In the genomic region with DNA sequence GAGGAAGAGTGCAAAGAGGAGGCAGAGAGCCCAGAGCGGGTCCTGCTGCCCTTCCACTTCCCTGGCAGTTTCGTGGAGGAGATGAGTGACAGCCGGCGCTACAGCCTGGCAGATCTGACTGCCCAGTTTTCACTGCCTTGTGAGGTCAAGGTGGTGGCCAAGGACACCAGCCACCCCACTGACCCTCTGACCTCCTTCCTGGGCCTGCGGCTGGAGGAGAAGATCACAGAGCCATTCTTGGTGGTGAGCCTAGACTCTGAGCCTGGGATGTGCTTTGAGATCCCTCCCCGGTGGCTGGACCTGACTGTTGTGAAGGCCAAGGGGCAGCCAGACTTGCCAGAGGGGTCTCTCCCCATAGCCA, we compare ENCODE assay signal across 29 cellular contexts. TPM values are rescaled to one million over a fixed set of nuclear protein-coding genes. Genes with fewer than 3 reads are reported as not detected.
DNase-seq lines count a peak whose midpoint lies in the region; ATAC-seq, FAIRE-seq and TF ChIP-seq lines count a peak whose summit lies in the region.
"Had no signal": no experiment of that assay in that cellular context is flagged by ENCODE, and none has a peak within 500 bp of the region (broad histone marks: within the 10 kb centered on the region; RNA-seq: fewer than 3 reads in every experiment).

No MANE protein-coding gene starts in this region.

- no TSS peak for BruUV-seq in HepG2 (replicated peaks; lab: Mats Ljungman, UMichigan)

- TF ChIP-seq EP300 in HepG2 (IDR thresholded peaks at IDR 0.05; ENCODE audit: low read depth in 2 of 2, low read length in 2 of 2) (no peak), HepG2 (CRISPR knock-in tag; IDR thresholded peaks at IDR 0.05; ENCODE audit: borderline replicate concordance) (no peak)

- TF ChIP-seq CTCF in HepG2 (CRISPR knock-in tag; IDR thresholded peaks at IDR 0.05) (no peak), right lobe of liver (IDR thresholded peaks at IDR 0.05) (no peak), natural killer cell (IDR thresholded peaks at IDR 0.05) (no peak), GM10266 (IDR thresholded peaks at IDR 0.05; ENCODE audit: control insufficient read depth, insufficient read depth, low read depth, missing control alignments) (no peak)

- no peak overlapping the region for H2AFZ ChIP-seq in HepG2 (ENCODE audit: low read length)
- H2AFZ ChIP-seq: hepatocyte had no signal

- H3K4me3 Mint-ChIP-seq in activated T-helper 17 cell treated with anti-CD3 and anti-CD28 coated beads, Interleukin-2, amount 50 U/mL, for 72 hours: no peak overlapping the region
- H3K4me3 Mint-ChIP-seq in natural killer cell: no peak overlapping the region
- H3K4me3 Mint-ChIP-seq: activated CD4-positive, alpha-beta T cell treated with anti-CD3 and anti-CD28 coated beads, Interleukin-2, amount 10 ng/mL, durations not matched to agents 7 days and 5 days; activated naive CD8-positive, alpha-beta T cell had no signal

- H3K4me1 ChIP-seq in HepG2 (ENCODE audit: insufficient read depth, low read length) (peaks cover 11% of the 10 kb centered on the region), right lobe of liver (no peaks in the 10 kb centered on the region)
- H3K4me1 ChIP-seq: pancreas had no signal

- no peak overlapping the region for H3K9ac ChIP-seq in HepG2 (ENCODE audit: insufficient read depth, low read depth, low read length)

- H3K79me2 ChIP-seq in HepG2 (ENCODE audit: insufficient read depth, low read length): no peaks in the 10 kb centered on the region
- H3K79me2 ChIP-seq: hepatocyte had no signal

- FAIRE-seq in HepG2 (lab: Jason Lieb, UNC) (no peak), frontal cortex (lab: Jason Lieb, UNC) (no peak)
- FAIRE-seq: bronchial epithelial cell, endothelial cell of umbilical vein, G401.6, pancreas had no signal

- DNase-seq in HepG2 (ENCODE audit: low spot score): no peak
- no peak for DNase-seq in right lobe of liver
- no peak for DNase-seq in natural killer cell
- no peak for DNase-seq in frontal cortex (ENCODE audit: low spot score in 2 of 2)
- no peak for DNase-seq in GM10266 (ENCODE audit: extremely low spot score)
- DNase-seq: activated CD4-positive, alpha-beta T cell treated with anti-CD3 and anti-CD28 coated beads, Interleukin-2, amount 10 ng/mL, durations not matched to agents 7 days and 5 days; activated T-cell treated with anti-CD3 and anti-CD28 coated beads, Interleukin-2, amount 50 U/mL, for 48 hours; aorta; Calu3; DMS79; NCI-H1048; NCI-H1694 treated with DMSO at 0.1 percent for 48 hours; NCI-H446 treated with DMSO at 0.1 percent for 48 hours; retina; SW 1271; T1000; thyroid gland had no signal

- H3K4me3 ChIP-seq in HepG2 (replicated peaks in 1 of 3; ENCODE audit: insufficient read depth in 1 of 3, low read depth in 2 of 3, low read length in 3 of 3) (no peak overlapping the region), right lobe of liver (no peak overlapping the region)
- H3K4me3 ChIP-seq: hepatocyte, lung, pancreas, skin epidermis, thyroid gland had no signal

- H3K4me1 Mint-ChIP-seq in activated T-helper 17 cell treated with anti-CD3 and anti-CD28 coated beads, Interleukin-2, amount 50 U/mL, for 72 hours: peaks cover 35% of the 10 kb centered on the region
- H3K4me1 Mint-ChIP-seq in natural killer cell: peaks cover 64 to 77% of the 10 kb centered on the region in 2 donors

- POLR2A ChIA-PET in HepG2 (lab: Yijun Ruan, JAX): no interaction called here

- H3K36me3 ChIP-seq in HepG2 (replicated peaks in 1 of 2; ENCODE audit: control insufficient read depth in 1 of 2, insufficient read depth in 2 of 2, low read length in 2 of 2): peaks cover 0 to 2% of the 10 kb centered on the region in 2 experiments; a peak in 1 of 5 replicates
- H3K36me3 ChIP-seq in right lobe of liver: peaks cover 0 to 12% (median 0%) of the 10 kb centered on the region in 4 donors
- H3K36me3 ChIP-seq: pancreas, thyroid gland had no signal

- peaks cover 94% of the 10 kb centered on the region for H3K36me3 Mint-ChIP-seq in activated T-helper 17 cell treated with anti-CD3 and anti-CD28 coated beads, Interleukin-2, amount 50 U/mL, for 72 hours (ENCODE audit: low read depth)
- H3K36me3 Mint-ChIP-seq in natural killer cell: peaks cover 26% of the 10 kb centered on the region

- intact Hi-C loops in HepG2 (cut with micrococcal nuclease; ENCODE audit: unreplicated experiment): no loop called here
- intact Hi-C loops in right lobe of liver (cut with DNase I): no loop called here
- intact Hi-C loops in natural killer cell (cut with micrococcal nuclease): no loop called here

- H4K20me1 ChIP-seq in HepG2 (ENCODE audit: insufficient read depth, low read length): no peaks in the 10 kb centered on the region

- in situ Hi-C loops in HepG2 (cut with HindIII; ENCODE audit: extremely low pct_ligation_motif_present, low pct_unique_long_range_greater_than_20kb): no loop called here

- TF ChIP-seq POLR2A in HepG2 (IDR thresholded peaks at IDR 0.05; ENCODE audit: insufficient read depth in 1 of 2, low read depth in 2 of 2, low read length in 2 of 2) (no peak), right lobe of liver (IDR thresholded peaks at IDR 0.05) (no peak)

- H3K9me3 ChIP-seq in HepG2 (ENCODE audit: low read length) (no peaks in the 10 kb centered on the region), right lobe of liver (no peaks in the 10 kb centered on the region)
- H3K9me3 ChIP-seq: pancreas, thyroid gland had no signal

- ATAC-seq in HepG2 (no peak), right lobe of liver (no peak), natural killer cell (no peak), HG03457 (IDR thresholded peaks at IDR 0.05; ENCODE audit: unreplicated experiment) (no peak)
- no peak for ATAC-seq in activated T-helper 17 cell treated with anti-CD3 and anti-CD28 coated beads, Interleukin-2, amount 50 U/mL, for 72 hours (replicated peaks)
- ATAC-seq: pancreas had no signal

- H3K27me3 Mint-ChIP-seq in activated T-helper 17 cell treated with anti-CD3 and anti-CD28 coated beads, Interleukin-2, amount 50 U/mL, for 72 hours: no peaks in the 10 kb centered on the region
- H3K27me3 Mint-ChIP-seq in natural killer cell (ENCODE audit: low read depth in 2 of 2): no peaks in the 10 kb centered on the region
- H3K27me3 Mint-ChIP-seq: activated CD4-positive, alpha-beta T cell treated with anti-CD3 and anti-CD28 coated beads, Interleukin-2, amount 10 ng/mL, durations not matched to agents 7 days and 5 days; activated naive CD8-positive, alpha-beta T cell had no signal

- TF ChIP-seq RAD21 in HepG2 (CRISPR knock-in tag; IDR thresholded peaks at IDR 0.05): no peak

- no peak overlapping the region for H3K4me2 ChIP-seq in HepG2 (ENCODE audit: low read depth, low read length)
- H3K4me2 ChIP-seq: hepatocyte had no signal

- CTCF ChIA-PET in HepG2 (lab: Yijun Ruan, JAX; ENCODE audit: low intra/inter-chr PET ratio, low total read pairs): no interaction called here

- H3K27me3 ChIP-seq in HepG2 (ENCODE audit: control insufficient read depth in 1 of 2, insufficient read depth in 2 of 2, low read length in 2 of 2): no peaks in the 10 kb centered on the region
- H3K27me3 ChIP-seq in right lobe of liver: no peaks in the 10 kb centered on the region
- H3K27me3 ChIP-seq: hepatocyte, pancreas, thyroid gland had no signal

- no peak overlapping the region for H3K27ac ChIP-seq in HepG2 (ENCODE audit: extremely low read length, insufficient read depth, low read length)
- peak overlapping the region in 1 of 3 donors; percentile 8 for H3K27ac ChIP-seq in right lobe of liver
- H3K27ac ChIP-seq: hepatocyte, pancreas had no signal

- peak overlapping the region; percentile 25 for H3K27ac Mint-ChIP-seq in activated T-helper 17 cell treated with anti-CD3 and anti-CD28 coated beads, Interleukin-2, amount 50 U/mL, for 72 hours
- peak overlapping the region; percentile 96 to 99 for H3K27ac Mint-ChIP-seq in natural killer cell
- H3K27ac Mint-ChIP-seq: activated naive CD8-positive, alpha-beta T cell had no signal

- no peaks in the 10 kb centered on the region for H3K9me3 Mint-ChIP-seq in activated T-helper 17 cell treated with anti-CD3 and anti-CD28 coated beads, Interleukin-2, amount 50 U/mL, for 72 hours
- no peaks in the 10 kb centered on the region for H3K9me3 Mint-ChIP-seq in natural killer cell
- H3K9me3 Mint-ChIP-seq: activated CD4-positive, alpha-beta T cell treated with anti-CD3 and anti-CD28 coated beads, Interleukin-2, amount 10 ng/mL, durations not matched to agents 7 days and 5 days had no signal

- WGBS in HepG2 (ENCODE audit: low lambda C conversion rate): 100% methylated on average over 2 of the region's 6 CpGs
- WGBS in right lobe of liver (ENCODE audit: insufficient coverage, low coverage, low lambda C conversion rate, missing lambda C conversion rate): no CpG with 5 or more reads among the region's 6 CpGs

RNA-seq across cellular contexts. Expression of a gene that starts 10.2 kb away (rescaled TPM):
- total RNA-seq in HepG2 (2016; rRNA removed; fragmentation: Illumina TruSeq; extraction: Trizol): 0.38 and 0.46 TPM in 2 replicates
- total RNA-seq in HepG2 (2016; cell fraction: cytosol; rRNA removed; fragmentation: Illumina TruSeq; extraction: Trizol; ENCODE audit: low read depth): not detected in 2 replicates
- 0.52 and 0.74 TPM in 2 replicates for total RNA-seq in HepG2 (2016; cell fraction: insoluble cytoplasmic fraction; rRNA removed; fragmentation: Illumina TruSeq; extraction: Trizol)
- 0.28 and 0.31 TPM in 2 replicates for total RNA-seq in HepG2 (2016; cell fraction: membrane; rRNA removed; fragmentation: Illumina TruSeq; extraction: Trizol)
- total RNA-seq in HepG2 (2016; cell fraction: nucleus; rRNA removed; fragmentation: Illumina TruSeq; extraction: Trizol): 0.25 and 0.43 TPM in 2 replicates
- 1.2 and 1.5 TPM in 2 replicates for polyA plus RNA-seq in HepG2 (2011; rRNA removed)
- 0.77 and 0.78 TPM in 2 replicates for polyA plus RNA-seq in HepG2 (2011; cell fraction: cytosol; rRNA removed)
- 1.5 and 1.7 TPM in 2 replicates for polyA plus RNA-seq in HepG2 (2011; cell fraction: nucleus; rRNA removed)
- 0.43 and 0.49 TPM in 2 replicates for polyA plus RNA-seq in HepG2 (2012)
- polyA plus RNA-seq in HepG2 (2016; cell fraction: cytosol; fragmentation: Illumina TruSeq; extraction: Trizol; ENCODE audit: low read depth): 0.17 and 0.21 TPM in 2 replicates
- 0.22 and 0.42 TPM in 2 replicates for polyA plus RNA-seq in HepG2 (2016; cell fraction: insoluble cytoplasmic fraction; fragmentation: Illumina TruSeq; extraction: Trizol; ENCODE audit: low read depth)
- polyA plus RNA-seq in HepG2 (2016; cell fraction: membrane; fragmentation: Illumina TruSeq; extraction: Trizol; ENCODE audit: low read depth): not detected in 2 replicates
- 0.95 and 2.0 TPM in 2 replicates for polyA plus RNA-seq in HepG2 (2016; cell fraction: nucleus; fragmentation: Illumina TruSeq; extraction: Trizol; ENCODE audit: insufficient read depth, low read depth)
- polyA minus RNA-seq in HepG2 (2011; rRNA and poly(A)+ RNA removed; ENCODE audit: low replicate concordance): 1.1 and 4.7 TPM in 2 replicates
- polyA minus RNA-seq in HepG2 (2011; cell fraction: cytosol; rRNA and poly(A)+ RNA removed): 0.89 and 1.1 TPM in 2 replicates
- 1.4 and 2.4 TPM in 2 replicates for polyA minus RNA-seq in HepG2 (2011; cell fraction: nucleus; rRNA and poly(A)+ RNA removed)
- 10 to 100 TPM in 1 of 6 experiments, 1 to 10 TPM in 5; 3.3 to 14.3 (median 7.6) TPM for total RNA-seq in right lobe of liver
- 10 to 100 TPM; 32.0 to 62.8 TPM for total RNA-seq in activated T-helper 17 cell treated with anti-CD3 and anti-CD28 coated beads, Interleukin-2, amount 50 U/mL, for 72 hours
- total RNA-seq in natural killer cell: 100 to 1,000 TPM; 104 to 234 (median 122) TPM
- total RNA-seq in frontal cortex: 3.7 TPM
- polyA plus RNA-seq: hepatocyte had no signal

RNA-seq across cellular contexts. Expression of a gene that starts 31.9 kb away (rescaled TPM):
- total RNA-seq in HepG2 (2016; rRNA removed; fragmentation: Illumina TruSeq; extraction: Trizol) (43.4 and 60.0 TPM in 2 replicates), right lobe of liver (10 to 100 TPM in 5 of 6 experiments, 1 to 10 TPM in 1; 10.0 to 17.6 (median 11.8) TPM), natural killer cell (10 to 100 TPM; 40.6 to 60.1 (median 50.1) TPM), frontal cortex (86.8 TPM)
- 10.3 and 13.5 TPM in 2 replicates for total RNA-seq in HepG2 (2016; cell fraction: cytosol; rRNA removed; fragmentation: Illumina TruSeq; extraction: Trizol; ENCODE audit: low read depth)
- 41.1 and 61.2 TPM in 2 replicates for total RNA-seq in HepG2 (2016; cell fraction: insoluble cytoplasmic fraction; rRNA removed; fragmentation: Illumina TruSeq; extraction: Trizol)
- total RNA-seq in HepG2 (2016; cell fraction: membrane; rRNA removed; fragmentation: Illumina TruSeq; extraction: Trizol): 19.9 and 22.1 TPM in 2 replicates
- total RNA-seq in HepG2 (2016; cell fraction: nucleus; rRNA removed; fragmentation: Illumina TruSeq; extraction: Trizol): 14.7 and 16.3 TPM in 2 replicates
- polyA plus RNA-seq in HepG2 (2011; rRNA removed): 19.0 and 21.4 TPM in 2 replicates
- 13.6 and 14.6 TPM in 2 replicates for polyA plus RNA-seq in HepG2 (2011; cell fraction: cytosol; rRNA removed)
- polyA plus RNA-seq in HepG2 (2011; cell fraction: nucleus; rRNA removed): 5.7 and 8.3 TPM in 2 replicates
- 13.4 and 17.0 TPM in 2 replicates for polyA plus RNA-seq in HepG2 (2012)
- polyA plus RNA-seq in HepG2 (2016; cell fraction: cytosol; fragmentation: Illumina TruSeq; extraction: Trizol; ENCODE audit: low read depth): 9.1 and 10.3 TPM in 2 replicates
- 54.6 and 55.8 TPM in 2 replicates for polyA plus RNA-seq in HepG2 (2016; cell fraction: insoluble cytoplasmic fraction; fragmentation: Illumina TruSeq; extraction: Trizol; ENCODE audit: low read depth)
- polyA plus RNA-seq in HepG2 (2016; cell fraction: membrane; fragmentation: Illumina TruSeq; extraction: Trizol; ENCODE audit: low read depth): 13.0 and 14.5 TPM in 2 replicates
- 20.7 and 24.5 TPM in 2 replicates for polyA plus RNA-seq in HepG2 (2016; cell fraction: nucleus; fragmentation: Illumina TruSeq; extraction: Trizol; ENCODE audit: insufficient read depth, low read depth)
- polyA minus RNA-seq in HepG2 (2011; rRNA and poly(A)+ RNA removed; ENCODE audit: low replicate concordance): 10.2 and 36.1 TPM in 2 replicates
- 7.2 and 9.5 TPM in 2 replicates for polyA minus RNA-seq in HepG2 (2011; cell fraction: cytosol; rRNA and poly(A)+ RNA removed)
- polyA minus RNA-seq in HepG2 (2011; cell fraction: nucleus; rRNA and poly(A)+ RNA removed): 2.7 and 4.2 TPM in 2 replicates
- total RNA-seq in activated T-helper 17 cell treated with anti-CD3 and anti-CD28 coated beads, Interleukin-2, amount 50 U/mL, for 72 hours: 10 to 100 TPM; 88.9 to 98.6 TPM

RNA-seq across cellular contexts. Expression of a gene that starts 51.9 kb away (rescaled TPM):
- total RNA-seq in HepG2 (2016; rRNA removed; fragmentation: Illumina TruSeq; extraction: Trizol) (62.2 and 98.1 TPM in 2 replicates), right lobe of liver (10 to 100 TPM; 12.4 to 18.6 (median 13.0) TPM), natural killer cell (10 to 100 TPM; 25.6 to 36.4 (median 28.0) TPM), frontal cortex (80.7 TPM)
- total RNA-seq in HepG2 (2016; cell fraction: cytosol; rRNA removed; fragmentation: Illumina TruSeq; extraction: Trizol; ENCODE audit: low read depth): 12.8 and 14.3 TPM in 2 replicates
- total RNA-seq in HepG2 (2016; cell fraction: insoluble cytoplasmic fraction; rRNA removed; fragmentation: Illumina TruSeq; extraction: Trizol): 62.7 and 98.4 TPM in 2 replicates
- total RNA-seq in HepG2 (2016; cell fraction: membrane; rRNA removed; fragmentation: Illumina TruSeq; extraction: Trizol): 39.3 and 40.1 TPM in 2 replicates
- total RNA-seq in HepG2 (2016; cell fraction: nucleus; rRNA removed; fragmentation: Illumina TruSeq; extraction: Trizol): 25.9 and 28.7 TPM in 2 replicates
- polyA plus RNA-seq in HepG2 (2011; rRNA removed): 35.5 and 38.3 TPM in 2 replicates
- 30.3 and 33.6 TPM in 2 replicates for polyA plus RNA-seq in HepG2 (2011; cell fraction: cytosol; rRNA removed)
- polyA plus RNA-seq in HepG2 (2011; cell fraction: nucleus; rRNA removed): 15.4 and 17.5 TPM in 2 replicates
- polyA plus RNA-seq in HepG2 (2012): 26.0 and 27.6 TPM in 2 replicates
- polyA plus RNA-seq in HepG2 (2016; cell fraction: cytosol; fragmentation: Illumina TruSeq; extraction: Trizol; ENCODE audit: low read depth): 6.0 and 6.1 TPM in 2 replicates
- 85.3 and 95.4 TPM in 2 replicates for polyA plus RNA-seq in HepG2 (2016; cell fraction: insoluble cytoplasmic fraction; fragmentation: Illumina TruSeq; extraction: Trizol; ENCODE audit: low read depth)
- polyA plus RNA-seq in HepG2 (2016; cell fraction: membrane; fragmentation: Illumina TruSeq; extraction: Trizol; ENCODE audit: low read depth): 21.0 and 21.2 TPM in 2 replicates
- polyA plus RNA-seq in HepG2 (2016; cell fraction: nucleus; fragmentation: Illumina TruSeq; extraction: Trizol; ENCODE audit: insufficient read depth, low read depth): 38.0 and 42.7 TPM in 2 replicates
- polyA minus RNA-seq in HepG2 (2011; rRNA and poly(A)+ RNA removed; ENCODE audit: low replicate concordance): 75.2 and 154 TPM in 2 replicates
- polyA minus RNA-seq in HepG2 (2011; cell fraction: cytosol; rRNA and poly(A)+ RNA removed): 25.6 and 26.0 TPM in 2 replicates
- polyA minus RNA-seq in HepG2 (2011; cell fraction: nucleus; rRNA and poly(A)+ RNA removed): 15.5 and 16.3 TPM in 2 replicates
- 10 to 100 TPM; 41.0 to 57.9 TPM for total RNA-seq in activated T-helper 17 cell treated with anti-CD3 and anti-CD28 coated beads, Interleukin-2, amount 50 U/mL, for 72 hours

RNA-seq across cellular contexts. Expression of a gene that starts 52.3 kb away (rescaled TPM):
- total RNA-seq in HepG2 (2016; rRNA removed; fragmentation: Illumina TruSeq; extraction: Trizol): 0.13 and 0.29 TPM in 2 replicates
- 0.18 TPM in 1 of 2 replicates, not detected in the other for total RNA-seq in HepG2 (2016; cell fraction: cytosol; rRNA removed; fragmentation: Illumina TruSeq; extraction: Trizol; ENCODE audit: low read depth)
- 0.16 and 0.24 TPM in 2 replicates for total RNA-seq in HepG2 (2016; cell fraction: insoluble cytoplasmic fraction; rRNA removed; fragmentation: Illumina TruSeq; extraction: Trizol)
- total RNA-seq in HepG2 (2016; cell fraction: membrane; rRNA removed; fragmentation: Illumina TruSeq; extraction: Trizol): 0.10 and 0.19 TPM in 2 replicates
- 0.25 and 0.40 TPM in 2 replicates for total RNA-seq in HepG2 (2016; cell fraction: nucleus; rRNA removed; fragmentation: Illumina TruSeq; extraction: Trizol)
- 0.95 and 1.3 TPM in 2 replicates for polyA plus RNA-seq in HepG2 (2011; rRNA removed)
- 1.0 and 2.1 TPM in 2 replicates for polyA plus RNA-seq in HepG2 (2011; cell fraction: cytosol; rRNA removed)
- polyA plus RNA-seq in HepG2 (2011; cell fraction: nucleus; rRNA removed): 0.39 and 0.57 TPM in 2 replicates
- polyA plus RNA-seq in HepG2 (2012): 0.36 and 0.51 TPM in 2 replicates
- not detected in 2 replicates for polyA plus RNA-seq in HepG2 (2016; cell fraction: cytosol; fragmentation: Illumina TruSeq; extraction: Trizol; ENCODE audit: low read depth)
- 0.28 TPM in 1 of 2 replicates, not detected in the other for polyA plus RNA-seq in HepG2 (2016; cell fraction: insoluble cytoplasmic fraction; fragmentation: Illumina TruSeq; extraction: Trizol; ENCODE audit: low read depth)
- polyA plus RNA-seq in HepG2 (2016; cell fraction: membrane; fragmentation: Illumina TruSeq; extraction: Trizol; ENCODE audit: low read depth): not detected in 2 replicates
- 1.4 TPM in 1 of 2 replicates, not detected in the other for polyA plus RNA-seq in HepG2 (2016; cell fraction: nucleus; fragmentation: Illumina TruSeq; extraction: Trizol; ENCODE audit: insufficient read depth, low read depth)
- polyA minus RNA-seq in HepG2 (2011; rRNA and poly(A)+ RNA removed; ENCODE audit: low replicate concordance): 0.84 and 9.7 TPM in 2 replicates
- not detected in 2 replicates for polyA minus RNA-seq in HepG2 (2011; cell fraction: cytosol; rRNA and poly(A)+ RNA removed)
- polyA minus RNA-seq in HepG2 (2011; cell fraction: nucleus; rRNA and poly(A)+ RNA removed): not detected in 2 replicates
- total RNA-seq in right lobe of liver: 1 to 10 TPM in 1 of 6 experiments, under 1 TPM in 3, not detected in 2; 0.14 to 1.1 (median 0.49) TPM
- under 1 TPM; 0.28 to 0.45 TPM for total RNA-seq in activated T-helper 17 cell treated with anti-CD3 and anti-CD28 coated beads, Interleukin-2, amount 50 U/mL, for 72 hours
- total RNA-seq in natural killer cell: under 1 TPM; 0.24 to 0.88 (median 0.75) TPM
- total RNA-seq in frontal cortex: 0.82 TPM
- total RNA-seq: endothelial cell of umbilical vein had no signal
- polyA plus RNA-seq: fibroblast of lung, neural cell had no signal
